In the genomic region with DNA sequence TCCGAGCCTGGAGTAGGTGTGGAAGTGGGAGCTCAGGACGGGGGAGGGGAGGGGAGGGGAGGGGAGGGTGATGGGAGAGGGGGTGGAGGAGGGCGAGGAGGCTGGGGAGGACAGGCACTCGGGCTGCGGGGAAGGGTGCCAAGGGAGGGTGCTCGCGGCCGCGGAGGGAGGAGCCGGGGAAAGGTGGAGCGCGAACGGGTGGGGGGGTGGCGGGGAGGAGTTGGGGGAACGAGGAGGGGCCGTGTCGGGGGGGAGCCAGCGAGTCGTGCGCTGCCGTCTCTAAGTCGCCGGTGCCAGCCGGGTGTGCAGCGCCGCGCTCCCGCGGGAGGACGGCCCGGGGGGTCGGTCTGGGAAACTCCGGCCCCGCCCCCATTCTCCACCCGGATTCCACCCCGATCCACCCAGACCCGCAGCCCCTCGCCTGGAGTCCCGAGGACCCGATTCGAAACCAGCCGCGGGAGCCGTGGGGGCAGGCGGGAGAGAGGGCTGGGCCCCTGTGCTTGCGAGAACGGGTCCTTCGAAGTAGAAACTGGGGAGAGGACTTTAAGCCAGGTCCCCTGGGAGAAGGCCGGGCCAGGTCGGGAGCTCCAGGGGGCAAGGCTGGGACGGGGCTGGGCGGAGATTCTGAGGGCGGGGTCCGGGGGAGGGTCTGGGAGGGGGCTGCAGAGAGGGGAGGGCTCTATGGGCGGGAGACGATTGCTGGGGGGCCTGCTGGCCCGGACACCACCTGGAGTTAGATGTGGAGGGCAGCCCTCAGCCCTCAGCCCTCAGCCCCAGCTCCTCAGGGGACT, we compare ENCODE assay signal across 1 cellular context.
TF ChIP-seq lines count a peak whose summit lies in the region.

A gene with protein sequence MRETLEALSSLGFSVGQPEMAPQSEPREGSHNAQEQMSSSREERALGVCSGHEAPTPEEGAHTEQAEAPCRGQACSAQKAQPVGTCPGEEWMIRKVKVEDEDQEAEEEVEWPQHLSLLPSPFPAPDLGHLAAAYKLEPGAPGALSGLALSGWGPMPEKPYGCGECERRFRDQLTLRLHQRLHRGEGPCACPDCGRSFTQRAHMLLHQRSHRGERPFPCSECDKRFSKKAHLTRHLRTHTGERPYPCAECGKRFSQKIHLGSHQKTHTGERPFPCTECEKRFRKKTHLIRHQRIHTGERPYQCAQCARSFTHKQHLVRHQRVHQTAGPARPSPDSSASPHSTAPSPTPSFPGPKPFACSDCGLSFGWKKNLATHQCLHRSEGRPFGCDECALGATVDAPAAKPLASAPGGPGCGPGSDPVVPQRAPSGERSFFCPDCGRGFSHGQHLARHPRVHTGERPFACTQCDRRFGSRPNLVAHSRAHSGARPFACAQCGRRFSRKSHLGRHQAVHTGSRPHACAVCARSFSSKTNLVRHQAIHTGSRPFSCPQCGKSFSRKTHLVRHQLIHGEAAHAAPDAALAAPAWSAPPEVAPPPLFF (minus strand): TSS at position 143 of the 791 bp plus-strand sequence. CDS start 2,556 bp downstream, outside the sequence.

TF ChIP-seq in K562, 482 proteins besides CTCF, POLR2A, EP300 and RAD21 (continued from another document and continues in another):
- TF ChIP-seq, protein P1, sequence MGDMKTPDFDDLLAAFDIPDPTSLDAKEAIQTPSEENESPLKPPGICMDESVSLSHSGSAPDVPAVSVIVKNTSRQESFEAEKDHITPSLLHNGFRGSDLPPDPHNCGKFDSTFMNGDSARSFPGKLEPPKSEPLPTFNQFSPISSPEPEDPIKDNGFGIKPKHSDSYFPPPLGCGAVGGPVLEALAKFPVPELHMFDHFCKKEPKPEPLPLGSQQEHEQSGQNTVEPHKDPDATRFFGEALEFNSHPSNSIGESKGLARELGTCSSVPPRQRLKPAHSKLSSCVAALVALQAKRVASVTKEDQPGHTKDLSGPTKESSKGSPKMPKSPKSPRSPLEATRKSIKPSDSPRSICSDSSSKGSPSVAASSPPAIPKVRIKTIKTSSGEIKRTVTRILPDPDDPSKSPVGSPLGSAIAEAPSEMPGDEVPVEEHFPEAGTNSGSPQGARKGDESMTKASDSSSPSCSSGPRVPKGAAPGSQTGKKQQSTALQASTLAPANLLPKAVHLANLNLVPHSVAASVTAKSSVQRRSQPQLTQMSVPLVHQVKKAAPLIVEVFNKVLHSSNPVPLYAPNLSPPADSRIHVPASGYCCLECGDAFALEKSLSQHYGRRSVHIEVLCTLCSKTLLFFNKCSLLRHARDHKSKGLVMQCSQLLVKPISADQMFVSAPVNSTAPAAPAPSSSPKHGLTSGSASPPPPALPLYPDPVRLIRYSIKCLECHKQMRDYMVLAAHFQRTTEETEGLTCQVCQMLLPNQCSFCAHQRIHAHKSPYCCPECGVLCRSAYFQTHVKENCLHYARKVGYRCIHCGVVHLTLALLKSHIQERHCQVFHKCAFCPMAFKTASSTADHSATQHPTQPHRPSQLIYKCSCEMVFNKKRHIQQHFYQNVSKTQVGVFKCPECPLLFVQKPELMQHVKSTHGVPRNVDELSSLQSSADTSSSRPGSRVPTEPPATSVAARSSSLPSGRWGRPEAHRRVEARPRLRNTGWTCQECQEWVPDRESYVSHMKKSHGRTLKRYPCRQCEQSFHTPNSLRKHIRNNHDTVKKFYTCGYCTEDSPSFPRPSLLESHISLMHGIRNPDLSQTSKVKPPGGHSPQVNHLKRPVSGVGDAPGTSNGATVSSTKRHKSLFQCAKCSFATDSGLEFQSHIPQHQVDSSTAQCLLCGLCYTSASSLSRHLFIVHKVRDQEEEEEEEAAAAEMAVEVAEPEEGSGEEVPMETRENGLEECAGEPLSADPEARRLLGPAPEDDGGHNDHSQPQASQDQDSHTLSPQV (IDR thresholded peaks at IDR 0.05): no peak
- peak in 1 of 2 experiments; percentile 4; a peak in 1 of 4 replicates for TF ChIP-seq MAZ (CRISPR knock-in tag; conservative IDR thresholded peaks at IDR 0.05 in 1 of 2, IDR thresholded peaks at IDR 0.05 in 1 of 2)
- TF ChIP-seq RBM34 (IDR thresholded peaks at IDR 0.05; ENCODE audit: borderline replicate concordance, insufficient read depth, low read length): no peak
- no peak for TF ChIP-seq MTA1 (IDR thresholded peaks at IDR 0.05; ENCODE audit: borderline replicate concordance)
- TF ChIP-seq ZNF507 (tag; conservative IDR thresholded peaks at IDR 0.05): no peak
- TF ChIP-seq, protein P2, sequence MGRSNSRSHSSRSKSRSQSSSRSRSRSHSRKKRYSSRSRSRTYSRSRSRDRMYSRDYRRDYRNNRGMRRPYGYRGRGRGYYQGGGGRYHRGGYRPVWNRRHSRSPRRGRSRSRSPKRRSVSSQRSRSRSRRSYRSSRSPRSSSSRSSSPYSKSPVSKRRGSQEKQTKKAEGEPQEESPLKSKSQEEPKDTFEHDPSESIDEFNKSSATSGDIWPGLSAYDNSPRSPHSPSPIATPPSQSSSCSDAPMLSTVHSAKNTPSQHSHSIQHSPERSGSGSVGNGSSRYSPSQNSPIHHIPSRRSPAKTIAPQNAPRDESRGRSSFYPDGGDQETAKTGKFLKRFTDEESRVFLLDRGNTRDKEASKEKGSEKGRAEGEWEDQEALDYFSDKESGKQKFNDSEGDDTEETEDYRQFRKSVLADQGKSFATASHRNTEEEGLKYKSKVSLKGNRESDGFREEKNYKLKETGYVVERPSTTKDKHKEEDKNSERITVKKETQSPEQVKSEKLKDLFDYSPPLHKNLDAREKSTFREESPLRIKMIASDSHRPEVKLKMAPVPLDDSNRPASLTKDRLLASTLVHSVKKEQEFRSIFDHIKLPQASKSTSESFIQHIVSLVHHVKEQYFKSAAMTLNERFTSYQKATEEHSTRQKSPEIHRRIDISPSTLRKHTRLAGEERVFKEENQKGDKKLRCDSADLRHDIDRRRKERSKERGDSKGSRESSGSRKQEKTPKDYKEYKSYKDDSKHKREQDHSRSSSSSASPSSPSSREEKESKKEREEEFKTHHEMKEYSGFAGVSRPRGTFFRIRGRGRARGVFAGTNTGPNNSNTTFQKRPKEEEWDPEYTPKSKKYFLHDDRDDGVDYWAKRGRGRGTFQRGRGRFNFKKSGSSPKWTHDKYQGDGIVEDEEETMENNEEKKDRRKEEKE (IDR thresholded peaks at IDR 0.05; ENCODE audit: borderline replicate concordance in 1 of 2, control insufficient read depth in 1 of 2, low read depth in 2 of 2, low read length in 1 of 2): no peak
- TF ChIP-seq SIRT6 (IDR thresholded peaks at IDR 0.05; ENCODE audit: low read depth, low read length): no peak
- no peak for TF ChIP-seq BACH1 (tag; IDR thresholded peaks at IDR 0.05)
- TF ChIP-seq SIN3A (IDR thresholded peaks at IDR 0.05; ENCODE audit: borderline replicate concordance in 2 of 2, control insufficient read depth in 1 of 2, low read depth in 2 of 2, low read length in 2 of 2): no peak
- TF ChIP-seq XRCC4 (IDR thresholded peaks at IDR 0.05; ENCODE audit: extremely low read depth, insufficient read depth, insufficient read length): no peak
- TF ChIP-seq, protein P3, sequence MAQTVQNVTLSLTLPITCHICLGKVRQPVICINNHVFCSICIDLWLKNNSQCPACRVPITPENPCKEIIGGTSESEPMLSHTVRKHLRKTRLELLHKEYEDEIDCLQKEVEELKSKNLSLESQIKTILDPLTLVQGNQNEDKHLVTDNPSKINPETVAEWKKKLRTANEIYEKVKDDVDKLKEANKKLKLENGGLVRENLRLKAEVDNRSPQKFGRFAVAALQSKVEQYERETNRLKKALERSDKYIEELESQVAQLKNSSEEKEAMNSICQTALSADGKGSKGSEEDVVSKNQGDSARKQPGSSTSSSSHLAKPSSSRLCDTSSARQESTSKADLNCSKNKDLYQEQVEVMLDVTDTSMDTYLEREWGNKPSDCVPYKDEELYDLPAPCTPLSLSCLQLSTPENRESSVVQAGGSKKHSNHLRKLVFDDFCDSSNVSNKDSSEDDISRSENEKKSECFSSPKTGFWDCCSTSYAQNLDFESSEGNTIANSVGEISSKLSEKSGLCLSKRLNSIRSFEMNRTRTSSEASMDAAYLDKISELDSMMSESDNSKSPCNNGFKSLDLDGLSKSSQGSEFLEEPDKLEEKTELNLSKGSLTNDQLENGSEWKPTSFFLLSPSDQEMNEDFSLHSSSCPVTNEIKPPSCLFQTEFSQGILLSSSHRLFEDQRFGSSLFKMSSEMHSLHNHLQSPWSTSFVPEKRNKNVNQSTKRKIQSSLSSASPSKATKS (CRISPR knock-in tag; IDR thresholded peaks at IDR 0.05): no peak
- TF ChIP-seq, protein P4, sequence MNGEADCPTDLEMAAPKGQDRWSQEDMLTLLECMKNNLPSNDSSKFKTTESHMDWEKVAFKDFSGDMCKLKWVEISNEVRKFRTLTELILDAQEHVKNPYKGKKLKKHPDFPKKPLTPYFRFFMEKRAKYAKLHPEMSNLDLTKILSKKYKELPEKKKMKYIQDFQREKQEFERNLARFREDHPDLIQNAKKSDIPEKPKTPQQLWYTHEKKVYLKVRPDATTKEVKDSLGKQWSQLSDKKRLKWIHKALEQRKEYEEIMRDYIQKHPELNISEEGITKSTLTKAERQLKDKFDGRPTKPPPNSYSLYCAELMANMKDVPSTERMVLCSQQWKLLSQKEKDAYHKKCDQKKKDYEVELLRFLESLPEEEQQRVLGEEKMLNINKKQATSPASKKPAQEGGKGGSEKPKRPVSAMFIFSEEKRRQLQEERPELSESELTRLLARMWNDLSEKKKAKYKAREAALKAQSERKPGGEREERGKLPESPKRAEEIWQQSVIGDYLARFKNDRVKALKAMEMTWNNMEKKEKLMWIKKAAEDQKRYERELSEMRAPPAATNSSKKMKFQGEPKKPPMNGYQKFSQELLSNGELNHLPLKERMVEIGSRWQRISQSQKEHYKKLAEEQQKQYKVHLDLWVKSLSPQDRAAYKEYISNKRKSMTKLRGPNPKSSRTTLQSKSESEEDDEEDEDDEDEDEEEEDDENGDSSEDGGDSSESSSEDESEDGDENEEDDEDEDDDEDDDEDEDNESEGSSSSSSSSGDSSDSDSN (IDR thresholded peaks at IDR 0.05; ENCODE audit: borderline replicate concordance in 1 of 2, low read depth in 2 of 2, low read length in 2 of 2): peak in 1 of 2 experiments; percentile 26; a peak in 1 of 4 replicates
- TF ChIP-seq, protein P5, sequence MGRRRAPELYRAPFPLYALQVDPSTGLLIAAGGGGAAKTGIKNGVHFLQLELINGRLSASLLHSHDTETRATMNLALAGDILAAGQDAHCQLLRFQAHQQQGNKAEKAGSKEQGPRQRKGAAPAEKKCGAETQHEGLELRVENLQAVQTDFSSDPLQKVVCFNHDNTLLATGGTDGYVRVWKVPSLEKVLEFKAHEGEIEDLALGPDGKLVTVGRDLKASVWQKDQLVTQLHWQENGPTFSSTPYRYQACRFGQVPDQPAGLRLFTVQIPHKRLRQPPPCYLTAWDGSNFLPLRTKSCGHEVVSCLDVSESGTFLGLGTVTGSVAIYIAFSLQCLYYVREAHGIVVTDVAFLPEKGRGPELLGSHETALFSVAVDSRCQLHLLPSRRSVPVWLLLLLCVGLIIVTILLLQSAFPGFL (CRISPR knock-in tag; IDR thresholded peaks at IDR 0.05): no peak
- TF ChIP-seq, protein P6, sequence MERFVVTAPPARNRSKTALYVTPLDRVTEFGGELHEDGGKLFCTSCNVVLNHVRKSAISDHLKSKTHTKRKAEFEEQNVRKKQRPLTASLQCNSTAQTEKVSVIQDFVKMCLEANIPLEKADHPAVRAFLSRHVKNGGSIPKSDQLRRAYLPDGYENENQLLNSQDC (CRISPR knock-in tag; IDR thresholded peaks at IDR 0.05): no peak
- peak; percentile 92; the same call in 1 of the 2 replicates for TF ChIP-seq KDM2B (CRISPR knock-in tag; IDR thresholded peaks at IDR 0.05)
- TF ChIP-seq RB1 (IDR thresholded peaks at IDR 0.05; ENCODE audit: low read depth): peak; percentile 51; the same call in 1 of the 2 replicates
- TF ChIP-seq ZNF324 (CRISPR knock-in tag; IDR thresholded peaks at IDR 0.05): no peak
- no peak for TF ChIP-seq TCF7 (IDR thresholded peaks at IDR 0.05; ENCODE audit: borderline replicate concordance)
- no peak for TF ChIP-seq ZNF707 (CRISPR knock-in tag; conservative IDR thresholded peaks at IDR 0.05)
- no peak for TF ChIP-seq BRCA1 (IDR thresholded peaks at IDR 0.05)
- no peak for TF ChIP-seq BRCA1 (CRISPR knock-in tag; IDR thresholded peaks at IDR 0.05)
- TF ChIP-seq JUND (IDR thresholded peaks at IDR 0.05; ENCODE audit: borderline replicate concordance, low read depth, low read length): no peak
- no peak for TF ChIP-seq JUND (tag; IDR thresholded peaks at IDR 0.05; ENCODE audit: borderline replicate concordance, low read depth, low read length)
- TF ChIP-seq, protein P7, sequence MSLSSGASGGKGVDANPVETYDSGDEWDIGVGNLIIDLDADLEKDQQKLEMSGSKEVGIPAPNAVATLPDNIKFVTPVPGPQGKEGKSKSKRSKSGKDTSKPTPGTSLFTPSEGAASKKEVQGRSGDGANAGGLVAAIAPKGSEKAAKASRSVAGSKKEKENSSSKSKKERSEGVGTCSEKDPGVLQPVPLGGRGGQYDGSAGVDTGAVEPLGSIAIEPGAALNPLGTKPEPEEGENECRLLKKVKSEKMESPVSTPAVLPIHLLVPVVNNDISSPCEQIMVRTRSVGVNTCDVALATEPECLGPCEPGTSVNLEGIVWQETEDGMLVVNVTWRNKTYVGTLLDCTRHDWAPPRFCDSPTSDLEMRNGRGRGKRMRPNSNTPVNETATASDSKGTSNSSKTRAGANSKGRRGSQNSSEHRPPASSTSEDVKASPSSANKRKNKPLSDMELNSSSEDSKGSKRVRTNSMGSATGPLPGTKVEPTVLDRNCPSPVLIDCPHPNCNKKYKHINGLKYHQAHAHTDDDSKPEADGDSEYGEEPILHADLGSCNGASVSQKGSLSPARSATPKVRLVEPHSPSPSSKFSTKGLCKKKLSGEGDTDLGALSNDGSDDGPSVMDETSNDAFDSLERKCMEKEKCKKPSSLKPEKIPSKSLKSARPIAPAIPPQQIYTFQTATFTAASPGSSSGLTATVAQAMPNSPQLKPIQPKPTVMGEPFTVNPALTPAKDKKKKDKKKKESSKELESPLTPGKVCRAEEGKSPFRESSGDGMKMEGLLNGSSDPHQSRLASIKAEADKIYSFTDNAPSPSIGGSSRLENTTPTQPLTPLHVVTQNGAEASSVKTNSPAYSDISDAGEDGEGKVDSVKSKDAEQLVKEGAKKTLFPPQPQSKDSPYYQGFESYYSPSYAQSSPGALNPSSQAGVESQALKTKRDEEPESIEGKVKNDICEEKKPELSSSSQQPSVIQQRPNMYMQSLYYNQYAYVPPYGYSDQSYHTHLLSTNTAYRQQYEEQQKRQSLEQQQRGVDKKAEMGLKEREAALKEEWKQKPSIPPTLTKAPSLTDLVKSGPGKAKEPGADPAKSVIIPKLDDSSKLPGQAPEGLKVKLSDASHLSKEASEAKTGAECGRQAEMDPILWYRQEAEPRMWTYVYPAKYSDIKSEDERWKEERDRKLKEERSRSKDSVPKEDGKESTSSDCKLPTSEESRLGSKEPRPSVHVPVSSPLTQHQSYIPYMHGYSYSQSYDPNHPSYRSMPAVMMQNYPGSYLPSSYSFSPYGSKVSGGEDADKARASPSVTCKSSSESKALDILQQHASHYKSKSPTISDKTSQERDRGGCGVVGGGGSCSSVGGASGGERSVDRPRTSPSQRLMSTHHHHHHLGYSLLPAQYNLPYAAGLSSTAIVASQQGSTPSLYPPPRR (CRISPR knock-in tag; IDR thresholded peaks at IDR 0.05; ENCODE audit: borderline replicate concordance): no peak
- TF ChIP-seq, protein P8, sequence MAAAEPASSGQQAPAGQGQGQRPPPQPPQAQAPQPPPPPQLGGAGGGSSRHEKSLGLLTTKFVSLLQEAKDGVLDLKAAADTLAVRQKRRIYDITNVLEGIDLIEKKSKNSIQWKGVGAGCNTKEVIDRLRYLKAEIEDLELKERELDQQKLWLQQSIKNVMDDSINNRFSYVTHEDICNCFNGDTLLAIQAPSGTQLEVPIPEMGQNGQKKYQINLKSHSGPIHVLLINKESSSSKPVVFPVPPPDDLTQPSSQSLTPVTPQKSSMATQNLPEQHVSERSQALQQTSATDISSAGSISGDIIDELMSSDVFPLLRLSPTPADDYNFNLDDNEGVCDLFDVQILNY (CRISPR knock-in tag; IDR thresholded peaks at IDR 0.05): no peak
- TF ChIP-seq STAT5A (IDR thresholded peaks at IDR 0.05; ENCODE audit: borderline replicate concordance, low read length): no peak
- TF ChIP-seq GABPA (tag; conservative IDR thresholded peaks at IDR 0.05; ENCODE audit: low read depth): no peak
- TF ChIP-seq POLR2AphosphoS5 (IDR thresholded peaks at IDR 0.05; ENCODE audit: control insufficient read depth, insufficient read depth, low read depth, low read length): no peak
- TF ChIP-seq BCOR (IDR thresholded peaks at IDR 0.05): no peak
- TF ChIP-seq TAF7 (tag; IDR thresholded peaks at IDR 0.05): no peak
- no peak for TF ChIP-seq ZNF76 (CRISPR knock-in tag; IDR thresholded peaks at IDR 0.05; ENCODE audit: borderline replicate concordance)
